1 cellular context compared by ENCODE assay signal in genomic region chr2:99335911-99336779, GRCh38.
TF ChIP-seq lines count a peak whose summit lies in the region.

A gene with protein sequence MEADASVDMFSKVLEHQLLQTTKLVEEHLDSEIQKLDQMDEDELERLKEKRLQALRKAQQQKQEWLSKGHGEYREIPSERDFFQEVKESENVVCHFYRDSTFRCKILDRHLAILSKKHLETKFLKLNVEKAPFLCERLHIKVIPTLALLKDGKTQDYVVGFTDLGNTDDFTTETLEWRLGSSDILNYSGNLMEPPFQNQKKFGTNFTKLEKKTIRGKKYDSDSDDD (minus strand): TSS chr2:99336333. CDS start chr2:99333210, 3,123 bp downstream.

TF ChIP-seq in K562, 482 proteins besides CTCF, POLR2A, EP300 and RAD21 (continued from another document and continues in another):
- 0 out of 2 replicates have a peak, but pooled peaks have one; percentile 14 for TF ChIP-seq HES1 (IDR thresholded peaks at IDR 0.05; ENCODE audit: low read depth)
- no peak for TF ChIP-seq RERE (CRISPR knock-in tag; IDR thresholded peaks at IDR 0.05; ENCODE audit: borderline replicate concordance)
- peak; percentile 96 for TF ChIP-seq SUPT5H (IDR thresholded peaks at IDR 0.05)
- peak; percentile 77 for TF ChIP-seq CTBP1 (IDR thresholded peaks at IDR 0.05; ENCODE audit: borderline replicate concordance)
- no peak for TF ChIP-seq ETS2 (tag; IDR thresholded peaks at IDR 0.05; ENCODE audit: borderline replicate concordance, poor library complexity, severe bottlenecking)
- TF ChIP-seq ZBTB7A (IDR thresholded peaks at IDR 0.05; ENCODE audit: borderline replicate concordance, control insufficient read depth, low read depth, low read length) = no peak
- TF ChIP-seq, protein P1, sequence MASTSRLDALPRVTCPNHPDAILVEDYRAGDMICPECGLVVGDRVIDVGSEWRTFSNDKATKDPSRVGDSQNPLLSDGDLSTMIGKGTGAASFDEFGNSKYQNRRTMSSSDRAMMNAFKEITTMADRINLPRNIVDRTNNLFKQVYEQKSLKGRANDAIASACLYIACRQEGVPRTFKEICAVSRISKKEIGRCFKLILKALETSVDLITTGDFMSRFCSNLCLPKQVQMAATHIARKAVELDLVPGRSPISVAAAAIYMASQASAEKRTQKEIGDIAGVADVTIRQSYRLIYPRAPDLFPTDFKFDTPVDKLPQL (IDR thresholded peaks at IDR 0.05; ENCODE audit: extremely low read depth, insufficient read length) = no peak
- TF ChIP-seq SMC3 (conservative IDR thresholded peaks at IDR 0.05; ENCODE audit: insufficient read depth, low read depth, low read length) = no peak
- TF ChIP-seq, protein P2, sequence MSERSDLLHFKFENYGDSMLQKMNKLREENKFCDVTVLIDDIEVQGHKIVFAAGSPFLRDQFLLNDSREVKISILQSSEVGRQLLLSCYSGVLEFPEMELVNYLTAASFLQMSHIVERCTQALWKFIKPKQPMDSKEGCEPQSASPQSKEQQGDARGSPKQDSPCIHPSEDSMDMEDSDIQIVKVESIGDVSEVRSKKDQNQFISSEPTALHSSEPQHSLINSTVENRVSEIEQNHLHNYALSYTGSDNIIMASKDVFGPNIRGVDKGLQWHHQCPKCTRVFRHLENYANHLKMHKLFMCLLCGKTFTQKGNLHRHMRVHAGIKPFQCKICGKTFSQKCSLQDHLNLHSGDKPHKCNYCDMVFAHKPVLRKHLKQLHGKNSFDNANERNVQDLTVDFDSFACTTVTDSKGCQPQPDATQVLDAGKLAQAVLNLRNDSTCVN (CRISPR knock-in tag; IDR thresholded peaks at IDR 0.05) = no peak
- no peak for TF ChIP-seq MEF2A (IDR thresholded peaks at IDR 0.05; ENCODE audit: control insufficient read depth, low read depth, low read length)
- TF ChIP-seq ZNF282 (CRISPR knock-in tag; IDR thresholded peaks at IDR 0.05) = no peak
- 0 out of 2 replicates have a peak, but pooled peaks have one; percentile 27 for TF ChIP-seq DIDO1 (tag; IDR thresholded peaks at IDR 0.05; ENCODE audit: low read depth)
- TF ChIP-seq KLF13 (tag; IDR thresholded peaks at IDR 0.05; ENCODE audit: borderline replicate concordance, low read depth) = no peak
- TF ChIP-seq PATZ1 (CRISPR knock-in tag; IDR thresholded peaks at IDR 0.05; ENCODE audit: borderline replicate concordance) = no peak
- TF ChIP-seq ZNF551 (CRISPR knock-in tag; IDR thresholded peaks at IDR 0.05) = no peak
- TF ChIP-seq, protein P3, sequence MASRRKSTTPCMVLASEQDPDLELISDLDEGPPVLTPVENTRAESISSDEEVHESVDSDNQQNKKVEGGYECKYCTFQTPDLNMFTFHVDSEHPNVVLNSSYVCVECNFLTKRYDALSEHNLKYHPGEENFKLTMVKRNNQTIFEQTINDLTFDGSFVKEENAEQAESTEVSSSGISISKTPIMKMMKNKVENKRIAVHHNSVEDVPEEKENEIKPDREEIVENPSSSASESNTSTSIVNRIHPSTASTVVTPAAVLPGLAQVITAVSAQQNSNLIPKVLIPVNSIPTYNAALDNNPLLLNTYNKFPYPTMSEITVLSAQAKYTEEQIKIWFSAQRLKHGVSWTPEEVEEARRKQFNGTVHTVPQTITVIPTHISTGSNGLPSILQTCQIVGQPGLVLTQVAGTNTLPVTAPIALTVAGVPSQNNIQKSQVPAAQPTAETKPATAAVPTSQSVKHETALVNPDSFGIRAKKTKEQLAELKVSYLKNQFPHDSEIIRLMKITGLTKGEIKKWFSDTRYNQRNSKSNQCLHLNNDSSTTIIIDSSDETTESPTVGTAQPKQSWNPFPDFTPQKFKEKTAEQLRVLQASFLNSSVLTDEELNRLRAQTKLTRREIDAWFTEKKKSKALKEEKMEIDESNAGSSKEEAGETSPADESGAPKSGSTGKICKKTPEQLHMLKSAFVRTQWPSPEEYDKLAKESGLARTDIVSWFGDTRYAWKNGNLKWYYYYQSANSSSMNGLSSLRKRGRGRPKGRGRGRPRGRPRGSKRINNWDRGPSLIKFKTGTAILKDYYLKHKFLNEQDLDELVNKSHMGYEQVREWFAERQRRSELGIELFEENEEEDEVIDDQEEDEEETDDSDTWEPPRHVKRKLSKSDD (conservative IDR thresholded peaks at IDR 0.05; ENCODE audit: low read length) = 0 out of 2 replicates have a peak, but pooled peaks have one; percentile 30
- TF ChIP-seq ZNF583 (CRISPR knock-in tag; IDR thresholded peaks at IDR 0.05) = no peak
- TF ChIP-seq KLF1 (tag; IDR thresholded peaks at IDR 0.05) = 0 out of 2 replicates have a peak, but pooled peaks have one; percentile 21
- TF ChIP-seq, protein P4, sequence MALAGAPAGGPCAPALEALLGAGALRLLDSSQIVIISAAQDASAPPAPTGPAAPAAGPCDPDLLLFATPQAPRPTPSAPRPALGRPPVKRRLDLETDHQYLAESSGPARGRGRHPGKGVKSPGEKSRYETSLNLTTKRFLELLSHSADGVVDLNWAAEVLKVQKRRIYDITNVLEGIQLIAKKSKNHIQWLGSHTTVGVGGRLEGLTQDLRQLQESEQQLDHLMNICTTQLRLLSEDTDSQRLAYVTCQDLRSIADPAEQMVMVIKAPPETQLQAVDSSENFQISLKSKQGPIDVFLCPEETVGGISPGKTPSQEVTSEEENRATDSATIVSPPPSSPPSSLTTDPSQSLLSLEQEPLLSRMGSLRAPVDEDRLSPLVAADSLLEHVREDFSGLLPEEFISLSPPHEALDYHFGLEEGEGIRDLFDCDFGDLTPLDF (CRISPR knock-in tag; IDR thresholded peaks at IDR 0.05) = no peak
- peak; percentile 68; the same call in 1 of the 2 replicates for TF ChIP-seq RNF2 (IDR thresholded peaks at IDR 0.05)
- no peak for TF ChIP-seq ZNF77 (CRISPR knock-in tag; IDR thresholded peaks at IDR 0.05)
- TF ChIP-seq ZFPM2 (CRISPR knock-in tag; IDR thresholded peaks at IDR 0.05) = no peak
- TF ChIP-seq RFX1 (IDR thresholded peaks at IDR 0.05) = peak; percentile 51; the same call in 1 of the 2 replicates
- TF ChIP-seq EHMT2 (IDR thresholded peaks at IDR 0.05) = no peak
- no peak for TF ChIP-seq BACH1 (tag; IDR thresholded peaks at IDR 0.05)
- TF ChIP-seq CAMTA2 (CRISPR knock-in tag; conservative IDR thresholded peaks at IDR 0.05) = no peak
- TF ChIP-seq ZNF57 (CRISPR knock-in tag; IDR thresholded peaks at IDR 0.05) = no peak
- TF ChIP-seq FIP1L1 (IDR thresholded peaks at IDR 0.05; ENCODE audit: low read depth, low read length, poor library complexity, severe bottlenecking) = peak; percentile 37
- peak; percentile 94 for TF ChIP-seq POLR2AphosphoS5 (IDR thresholded peaks at IDR 0.05; ENCODE audit: control insufficient read depth, insufficient read depth, low read depth, low read length)
- TF ChIP-seq RBM14 (IDR thresholded peaks at IDR 0.05; ENCODE audit: borderline replicate concordance, insufficient read depth, low read depth, low read length) = no peak
- no peak for TF ChIP-seq MYBL2 (IDR thresholded peaks at IDR 0.05; ENCODE audit: low read depth)
- TF ChIP-seq MYBL2 (CRISPR knock-in tag; IDR thresholded peaks at IDR 0.05; ENCODE audit: borderline replicate concordance) = no peak
- TF ChIP-seq, protein P5, sequence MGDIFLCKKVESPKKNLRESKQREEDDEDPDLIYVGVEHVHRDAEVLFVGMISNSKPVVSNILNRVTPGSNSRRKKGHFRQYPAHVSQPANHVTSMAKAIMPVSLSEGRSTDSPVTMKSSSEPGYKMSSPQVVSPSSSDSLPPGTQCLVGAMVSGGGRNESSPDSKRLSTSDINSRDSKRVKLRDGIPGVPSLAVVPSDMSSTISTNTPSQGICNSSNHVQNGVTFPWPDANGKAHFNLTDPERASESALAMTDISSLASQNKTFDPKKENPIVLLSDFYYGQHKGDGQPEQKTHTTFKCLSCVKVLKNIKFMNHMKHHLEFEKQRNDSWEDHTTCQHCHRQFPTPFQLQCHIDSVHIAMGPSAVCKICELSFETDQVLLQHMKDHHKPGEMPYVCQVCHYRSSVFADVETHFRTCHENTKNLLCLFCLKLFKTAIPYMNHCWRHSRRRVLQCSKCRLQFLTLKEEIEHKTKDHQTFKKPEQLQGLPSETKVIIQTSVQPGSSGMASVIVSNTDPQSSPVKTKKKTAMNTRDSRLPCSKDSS (IDR thresholded peaks at IDR 0.05; ENCODE audit: low read depth, partially characterized antibody) = no peak
- TF ChIP-seq ZNF584 (CRISPR knock-in tag; IDR thresholded peaks at IDR 0.05; ENCODE audit: low read depth) = 0 out of 2 replicates have a peak, but pooled peaks have one; percentile 65
- TF ChIP-seq DACH1 (IDR thresholded peaks at IDR 0.05; ENCODE audit: partially characterized antibody) = no peak
- no peak for TF ChIP-seq SRSF1 (IDR thresholded peaks at IDR 0.05; ENCODE audit: low read depth, low read length)
- TF ChIP-seq ARHGAP35 (IDR thresholded peaks at IDR 0.05; ENCODE audit: partially characterized antibody) = no peak
- TF ChIP-seq NCOA1 (IDR thresholded peaks at IDR 0.05; ENCODE audit: low read depth) = peak; percentile 94
- no peak for TF ChIP-seq CBX8 (IDR thresholded peaks at IDR 0.05; ENCODE audit: borderline replicate concordance, extremely low read depth, low read depth, low read length, poor library complexity, severe bottlenecking)
- TF ChIP-seq ZFP36 (IDR thresholded peaks at IDR 0.05; ENCODE audit: low read depth, low read length, partially characterized antibody) = no peak
- TF ChIP-seq ZSCAN32 (CRISPR knock-in tag; IDR thresholded peaks at IDR 0.05) = no peak
- TF ChIP-seq MED1 (CRISPR knock-in tag; IDR thresholded peaks at IDR 0.05; ENCODE audit: borderline replicate concordance) = no peak
- no peak for TF ChIP-seq NUFIP1 (IDR thresholded peaks at IDR 0.05; ENCODE audit: partially characterized antibody)
- TF ChIP-seq BRD9 (IDR thresholded peaks at IDR 0.05; ENCODE audit: low read depth, partially characterized antibody) = no peak
- TF ChIP-seq BHLHE40 (IDR thresholded peaks at IDR 0.05; ENCODE audit: low read length) = peak; percentile 57
- no peak for TF ChIP-seq BDP1 (IDR thresholded peaks at IDR 0.05; ENCODE audit: insufficient read depth, insufficient read length)
- TF ChIP-seq MAFF (IDR thresholded peaks at IDR 0.05; ENCODE audit: low read length) = 0 out of 2 replicates have a peak, but pooled peaks have one; percentile 6
- no peak for TF ChIP-seq PTBP1 (IDR thresholded peaks at IDR 0.05; ENCODE audit: low read depth, low read length)
- TF ChIP-seq ZNF175 (CRISPR knock-in tag; IDR thresholded peaks at IDR 0.05; ENCODE audit: low read depth) = peak; percentile 26; the same call in 1 of the 2 replicates
- no peak for TF ChIP-seq TCF3 (CRISPR knock-in tag; IDR thresholded peaks at IDR 0.05)
- 0 out of 2 replicates have a peak, but pooled peaks have one; percentile 51 for TF ChIP-seq ZNF263 (CRISPR knock-in tag; IDR thresholded peaks at IDR 0.05; ENCODE audit: borderline replicate concordance)
